9 cellular contexts compared by ENCODE assay signal in the genomic region with DNA sequence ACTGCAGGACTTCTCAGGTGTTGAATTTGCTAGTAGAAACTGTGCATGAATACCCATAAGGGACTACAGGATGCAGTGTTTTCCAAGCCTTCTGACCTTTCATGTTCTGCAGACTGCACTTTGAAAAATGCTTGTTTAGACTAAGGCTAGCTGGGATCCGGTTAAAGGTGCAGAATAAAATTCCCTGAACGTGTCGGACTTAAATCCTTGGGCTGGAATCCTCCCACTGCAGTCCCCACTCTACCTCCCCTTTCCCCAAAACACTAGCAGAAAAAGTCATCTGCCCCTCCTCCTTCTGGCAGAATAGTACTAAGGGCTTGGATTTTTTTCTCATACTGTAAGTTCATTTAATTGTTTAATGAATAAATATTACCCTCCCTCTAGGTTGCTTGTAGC. TPM values are rescaled to one million over a fixed set of nuclear protein-coding genes. Genes with fewer than 3 reads are reported as not detected.
DNase-seq lines count a peak whose midpoint lies in the region; ATAC-seq, FAIRE-seq and TF ChIP-seq lines count a peak whose summit lies in the region.
"Had no signal": no experiment of that assay in that cellular context is flagged by ENCODE, and none has a peak within 500 bp of the region (broad histone marks: within the 10 kb centered on the region; RNA-seq: fewer than 3 reads in every experiment).

No MANE protein-coding gene starts in this region.

- H2AFZ ChIP-seq in keratinocyte (ENCODE audit: control insufficient read depth, low read length): no peak overlapping the region

- no peaks in the 10 kb centered on the region for H3K9me3 Mint-ChIP-seq in activated naive CD4-positive, alpha-beta T cell treated with anti-CD3 and anti-CD28 coated beads for 36 hours
- no peaks in the 10 kb centered on the region for H3K9me3 Mint-ChIP-seq in activated CD8-positive, alpha-beta T cell treated with anti-CD3 and anti-CD28 coated beads, Interleukin-2, amount 10 ng/mL, durations not matched to agents 7 days and 5 days (ENCODE audit: insufficient read depth)

- no peak overlapping the region for H3K4me3 Mint-ChIP-seq in activated naive CD4-positive, alpha-beta T cell treated with anti-CD3 and anti-CD28 coated beads for 36 hours
- no peak overlapping the region for H3K4me3 Mint-ChIP-seq in activated CD8-positive, alpha-beta T cell treated with anti-CD3 and anti-CD28 coated beads, Interleukin-2, amount 10 ng/mL, durations not matched to agents 7 days and 5 days

- H3K4me1 ChIP-seq in keratinocyte (ENCODE audit: control insufficient read depth, extremely low read depth, insufficient read depth, low read length): peaks cover 61% of the 10 kb centered on the region

- no peaks in the 10 kb centered on the region for H4K20me1 ChIP-seq in keratinocyte (ENCODE audit: control insufficient read depth, extremely low read depth, insufficient read depth, low read length)

- no peaks in the 10 kb centered on the region for H3K27me3 Mint-ChIP-seq in activated naive CD4-positive, alpha-beta T cell treated with anti-CD3 and anti-CD28 coated beads for 36 hours (ENCODE audit: low read depth)
- peaks cover 24% of the 10 kb centered on the region for H3K27me3 Mint-ChIP-seq in activated CD8-positive, alpha-beta T cell treated with anti-CD3 and anti-CD28 coated beads, Interleukin-2, amount 10 ng/mL, durations not matched to agents 7 days and 5 days (ENCODE audit: low read depth)

- peaks cover 5% of the 10 kb centered on the region for H3K36me3 Mint-ChIP-seq in activated naive CD4-positive, alpha-beta T cell treated with anti-CD3 and anti-CD28 coated beads for 36 hours (ENCODE audit: low read depth)
- H3K36me3 Mint-ChIP-seq in activated CD8-positive, alpha-beta T cell treated with anti-CD3 and anti-CD28 coated beads, Interleukin-2, amount 10 ng/mL, durations not matched to agents 7 days and 5 days (ENCODE audit: low read depth): peaks cover under 1% of the 10 kb centered on the region

- dilution Hi-C loops in keratinocyte (cut with MboI; ENCODE audit: extremely low pct_ligation_motif_present, low sequenced_read_pairs): no loop called here

- DNase-seq in activated naive CD4-positive, alpha-beta T cell treated with anti-CD3 and anti-CD28 coated beads for 36 hours: no peak
- DNase-seq in activated naive CD4-positive, alpha-beta T cell treated with Interleukin-2 at 50 U/mL for 16 hours: no peak
- DNase-seq in activated CD8-positive, alpha-beta T cell treated with anti-CD3 and anti-CD28 coated beads, Interleukin-2, amount 10 ng/mL, durations not matched to agents 7 days and 5 days: peak; percentile 17
- DNase-seq in keratinocyte (ENCODE audit: low read depth, low spot score) (no peak), AG08396 (ENCODE audit: low spot score) (no peak), epidermal melanocyte (ENCODE audit: insufficient read length, low spot score) (no peak)
- DNase-seq in effector CD8-positive, alpha-beta T cell (lab: John Stamatoyannopoulos, UW): no peak
- DNase-seq: cortex of kidney had no signal

- peaks cover 84% of the 10 kb centered on the region for H3K4me1 Mint-ChIP-seq in activated naive CD4-positive, alpha-beta T cell treated with anti-CD3 and anti-CD28 coated beads for 36 hours (ENCODE audit: low read depth)
- H3K4me1 Mint-ChIP-seq in activated CD8-positive, alpha-beta T cell treated with anti-CD3 and anti-CD28 coated beads, Interleukin-2, amount 10 ng/mL, durations not matched to agents 7 days and 5 days (ENCODE audit: low read depth): peaks cover 64% of the 10 kb centered on the region

- H3K79me2 ChIP-seq in keratinocyte (ENCODE audit: control insufficient read depth, insufficient read depth, low read length): peaks cover 34% of the 10 kb centered on the region

- H3K27me3 ChIP-seq in keratinocyte (ENCODE audit: control insufficient read depth, extremely low read depth, insufficient read depth, low read length): no peaks in the 10 kb centered on the region

- peak overlapping the region; percentile 95 for H3K9ac ChIP-seq in keratinocyte (ENCODE audit: control insufficient read depth, extremely low read depth, insufficient read depth, low read length)

- intact Hi-C loops in activated naive CD4-positive, alpha-beta T cell treated with anti-CD3 and anti-CD28 coated beads for 36 hours (cut with micrococcal nuclease): loop anchor here (10.0 kb wide), 2 partner anchors 880 to 1450 kb away; a partner anchor contains a TSS

- peak overlapping the region; percentile 96 for H3K4me2 ChIP-seq in keratinocyte (ENCODE audit: control insufficient read depth, extremely low read depth, insufficient read depth, low read depth, low read length)

- H3K9me3 ChIP-seq in keratinocyte (ENCODE audit: control insufficient read depth, low read depth, low read length): no peaks in the 10 kb centered on the region

- no peak for ATAC-seq in activated CD8-positive, alpha-beta T cell treated with anti-CD3 and anti-CD28 coated beads, Interleukin-2, amount 10 ng/mL, durations not matched to agents 7 days and 5 days

- FAIRE-seq in keratinocyte (lab: Jason Lieb, UNC): no peak

- H3K36me3 ChIP-seq in keratinocyte (ENCODE audit: control insufficient read depth in 2 of 2, extremely low read depth in 1 of 2, insufficient read depth in 2 of 2, low read length in 2 of 2): peaks cover 0 to 4% of the 10 kb centered on the region in 2 experiments

- H3K27ac ChIP-seq in keratinocyte (ENCODE audit: control insufficient read depth, insufficient read depth, low read length): peak overlapping the region; percentile 99
- H3K27ac ChIP-seq in temporal lobe (ENCODE audit: low read depth, low read length): peak overlapping the region; percentile 69

- H3K9me1 ChIP-seq in keratinocyte (ENCODE audit: control insufficient read depth, extremely low read depth, insufficient read depth, low read length): no peaks in the 10 kb centered on the region

- POLR2A ChIA-PET in activated CD8-positive, alpha-beta T cell treated with anti-CD3 and anti-CD28 coated beads, Interleukin-2, amount 10 ng/mL, durations not matched to agents 7 days and 5 days (lab: Charles Lee): interaction anchor here (1.3 to 4.8 kb wide), 2 partner anchors 13 to 87 kb away, joined by 5 to 29 read pairs; a partner anchor contains a TSS

- peak overlapping the region; percentile 93 for H3K27ac Mint-ChIP-seq in activated naive CD4-positive, alpha-beta T cell treated with anti-CD3 and anti-CD28 coated beads for 36 hours
- H3K27ac Mint-ChIP-seq in activated CD8-positive, alpha-beta T cell treated with anti-CD3 and anti-CD28 coated beads, Interleukin-2, amount 10 ng/mL, durations not matched to agents 7 days and 5 days: peak overlapping the region; percentile 55

- no peak overlapping the region for H3K4me3 ChIP-seq in keratinocyte (ENCODE audit: control insufficient read depth in 2 of 3, extremely low read depth in 1 of 3, insufficient read depth in 2 of 3, low read depth in 1 of 3, low read length in 3 of 3)

- CTCF ChIA-PET in activated naive CD4-positive, alpha-beta T cell treated with anti-CD3 and anti-CD28 coated beads for 36 hours (lab: Charles Lee): interaction anchor here (0.7 to 4.3 kb wide), 6 partner anchors 13 to 88 kb away, joined by 3 to 15 read pairs (median 3); no protein-coding TSS in a partner anchor
- CTCF ChIA-PET in activated CD8-positive, alpha-beta T cell treated with anti-CD3 and anti-CD28 coated beads, Interleukin-2, amount 10 ng/mL, durations not matched to agents 7 days and 5 days (lab: Charles Lee): interaction anchor here (1.3 to 6.1 kb wide), 5 partner anchors 13 to 200 kb away, joined by 4 to 59 read pairs (median 9); a partner anchor contains a TSS

- no peak for TF ChIP-seq CTCF in keratinocyte (optimal IDR thresholded peaks at IDR 0.05 in 1 of 3, IDR thresholded peaks at IDR 0.05 in 1 of 3, conservative IDR thresholded peaks at IDR 0.05 in 1 of 3; ENCODE audit: extremely low read depth in 1 of 3, insufficient read depth in 2 of 3, low read length in 3 of 3)

RNA-seq across cellular contexts. Expression of a gene that starts 0.6 kb away (rescaled TPM):
- total RNA-seq in activated naive CD4-positive, alpha-beta T cell treated with anti-CD3 and anti-CD28 coated beads for 36 hours: 10 to 100 TPM; 11.5 to 13.0 TPM
- 10 to 100 TPM; 11.9 to 12.3 TPM for total RNA-seq in activated CD8-positive, alpha-beta T cell treated with anti-CD3 and anti-CD28 coated beads, Interleukin-2, amount 10 ng/mL, durations not matched to agents 7 days and 5 days
- polyA plus RNA-seq in keratinocyte: 11.1 to 12.5 TPM (median 11.2 TPM) in 3 replicates
- 13.1 TPM for polyA plus RNA-seq in keratinocyte (2011; ENCODE audit: low read depth)
- polyA plus RNA-seq in keratinocyte (2011; cell fraction: cytosol; rRNA removed): 8.2 and 10.3 TPM in 2 replicates
- polyA plus RNA-seq in keratinocyte (2011; cell fraction: nucleus; rRNA removed): 21.1 and 23.1 TPM in 2 replicates
- polyA plus RNA-seq in keratinocyte (2012; ENCODE audit: low replicate concordance): 8.3 and 15.0 TPM in 2 replicates
- polyA minus RNA-seq in keratinocyte: 15.9 to 20.6 TPM (median 16.8 TPM) in 3 replicates
- polyA minus RNA-seq in keratinocyte (2011; cell fraction: cytosol; rRNA and poly(A)+ RNA removed): 16.9 TPM
- 23.8 and 25.1 TPM in 2 replicates for polyA minus RNA-seq in keratinocyte (2011; cell fraction: nucleus; rRNA and poly(A)+ RNA removed)
- 0.98 TPM for total RNA-seq in temporal lobe
